17 cellular contexts compared by ENCODE assay signal in the genomic region with DNA sequence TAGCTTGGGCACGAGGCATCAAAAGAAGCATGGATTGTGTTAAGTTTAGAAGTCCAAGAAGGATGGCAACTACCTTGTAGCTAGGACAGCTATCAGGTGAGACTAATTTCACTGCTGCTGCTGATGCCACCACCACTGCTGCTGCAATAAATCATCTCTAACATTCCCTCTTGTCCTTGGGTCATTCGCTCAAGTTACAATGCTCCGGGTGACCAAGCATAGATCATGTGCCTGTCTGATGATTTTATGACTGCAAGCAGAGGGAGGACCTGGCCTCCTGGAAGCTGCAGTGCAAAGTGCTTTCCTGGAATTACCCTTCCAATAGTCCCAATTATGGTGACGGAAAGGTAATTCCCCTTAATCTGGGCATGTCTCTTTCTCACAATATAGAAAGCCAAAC.
"Had no signal": no experiment of that assay in that cellular context is flagged by ENCODE, and none has a peak within 500 bp of the region (broad histone marks: within the 10 kb centered on the region; RNA-seq: fewer than 3 reads in every experiment).

No MANE protein-coding gene starts in this region.

- ATAC-seq: activated CD4-positive, alpha-beta T cell treated with anti-CD3 and anti-CD28 coated beads for 36 hours; activated CD8-positive, alpha-beta memory T cell treated with anti-CD3 and anti-CD28 coated beads, Interleukin-2, amount 10 ng/mL, durations not matched to agents 7 days and 5 days; activated naive CD8-positive, alpha-beta T cell treated with anti-CD3 and anti-CD28 coated beads, Interleukin-2, amount 50 U/mL, for 24 hours; foreskin keratinocyte; naive thymus-derived CD8-positive, alpha-beta T cell had no signal

- H3K27ac ChIP-seq: brain microvascular endothelial cell, foreskin keratinocyte, neutrophil, parathyroid adenoma had no signal

- H3K27me3 ChIP-seq: brain microvascular endothelial cell, foreskin keratinocyte, neutrophil had no signal

- H3K9me3 ChIP-seq: neutrophil had no signal

- FAIRE-seq: colon, TTC549 had no signal

- H3K36me3 ChIP-seq: brain microvascular endothelial cell, neutrophil had no signal

- H3K4me1 ChIP-seq: parathyroid adenoma had no signal

- DNase-seq: activated CD4-positive, alpha-beta memory T cell treated with anti-CD3 and anti-CD28 coated beads for 36 hours; activated CD4-positive, alpha-beta T cell treated with anti-CD3 and anti-CD28 coated beads for 36 hours; activated CD8-positive, alpha-beta memory T cell treated with anti-CD3 and anti-CD28 coated beads, Interleukin-2, amount 10 ng/mL, durations not matched to agents 7 days and 5 days; activated naive CD4-positive, alpha-beta T cell treated with anti-CD3 and anti-CD28 coated beads for 36 hours; activated naive CD8-positive, alpha-beta T cell treated with anti-CD3 and anti-CD28 coated beads, Interleukin-2, amount 50 U/mL, for 24 hours; anterior cingulate cortex; brain microvascular endothelial cell; central memory CD4-positive, alpha-beta T cell; foreskin keratinocyte; kidney glomerular epithelial cell; mesenchymal stem cell; naive thymus-derived CD8-positive, alpha-beta T cell; stimulated activated naive B cell treated with anti-CD40 and anti-IgM and Interleukin-4, amounts not matched to agents 10 μg/mL and 1 μg/mL and 100 μg/mL, for 72 hours had no signal
